ENCODE assay signal across 8 cellular contexts in the genomic region with DNA sequence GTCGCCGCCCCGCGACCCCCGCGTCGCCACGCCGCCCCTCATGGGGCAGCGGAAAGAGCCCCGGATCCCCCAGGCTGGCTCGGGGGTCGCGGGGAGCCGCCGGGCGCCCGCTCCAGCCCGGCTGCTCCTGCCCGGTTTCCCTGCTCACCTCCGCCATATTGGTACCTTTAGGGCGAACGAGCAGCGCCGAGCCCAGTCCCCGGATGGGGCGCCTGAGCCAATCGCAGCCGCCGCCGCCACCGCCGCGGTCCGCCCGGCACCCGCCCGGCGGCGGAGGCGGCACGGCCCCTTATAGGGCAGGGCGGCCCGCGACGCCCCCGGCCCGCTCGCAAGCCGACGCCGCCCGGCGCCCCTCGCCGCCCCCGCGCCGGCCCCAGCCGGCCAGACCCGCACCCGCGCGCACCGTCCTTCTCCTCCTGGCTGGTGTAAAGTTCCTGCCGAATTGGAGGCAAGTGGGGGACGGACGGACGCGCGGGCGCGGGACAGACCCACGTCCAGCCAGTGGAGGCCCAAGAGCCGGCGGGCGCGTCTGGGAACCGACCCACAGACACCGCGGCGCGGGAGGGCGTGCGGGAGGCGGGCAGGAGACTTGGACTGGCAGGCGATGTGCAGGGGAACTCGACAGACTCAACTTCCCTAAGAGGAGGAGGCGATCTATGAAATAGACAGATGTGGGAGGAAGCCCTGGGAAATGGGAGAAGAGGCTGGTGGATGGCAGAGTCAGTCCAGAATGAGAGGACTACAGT. TPM values are rescaled to one million over a fixed set of nuclear protein-coding genes. Genes with fewer than 3 reads are reported as not detected.
DNase-seq lines count a peak whose midpoint lies in the region; TF ChIP-seq lines count a peak whose summit lies in the region.

A gene with protein sequence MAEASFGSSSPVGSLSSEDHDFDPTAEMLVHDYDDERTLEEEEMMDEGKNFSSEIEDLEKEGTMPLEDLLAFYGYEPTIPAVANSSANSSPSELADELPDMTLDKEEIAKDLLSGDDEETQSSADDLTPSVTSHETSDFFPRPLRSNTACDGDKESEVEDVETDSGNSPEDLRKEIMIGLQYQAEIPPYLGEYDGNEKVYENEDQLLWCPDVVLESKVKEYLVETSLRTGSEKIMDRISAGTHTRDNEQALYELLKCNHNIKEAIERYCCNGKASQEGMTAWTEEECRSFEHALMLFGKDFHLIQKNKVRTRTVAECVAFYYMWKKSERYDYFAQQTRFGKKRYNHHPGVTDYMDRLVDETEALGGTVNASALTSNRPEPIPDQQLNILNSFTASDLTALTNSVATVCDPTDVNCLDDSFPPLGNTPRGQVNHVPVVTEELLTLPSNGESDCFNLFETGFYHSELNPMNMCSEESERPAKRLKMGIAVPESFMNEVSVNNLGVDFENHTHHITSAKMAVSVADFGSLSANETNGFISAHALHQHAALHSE (minus strand): TSS at position 178 of the 746 bp plus-strand sequence. CDS start 21 bp downstream, at position 157.

- in situ Hi-C loops in HAP-1 (cut with MboI; ENCODE audit: low sequenced_read_pairs) = no loop called here

- peaks cover 17% of the 10 kb centered on the region for H3K27me3 ChIP-seq in HAP-1 (ENCODE audit: low read depth)
- no peaks in the 10 kb centered on the region for H3K27me3 ChIP-seq in MM.1S (replicated peaks; ENCODE audit: insufficient read depth, low read length)
- no peaks in the 10 kb centered on the region for H3K27me3 ChIP-seq in right atrium auricular region
- no peaks in the 10 kb centered on the region for H3K27me3 ChIP-seq in uterus

- peak; percentile 97 for DNase-seq in GM10266 (ENCODE audit: extremely low spot score)
- peak; percentile 57 to 81 for DNase-seq in HAP-1 (ENCODE audit: low spot score in 2 of 2)
- peak; percentile 81 for DNase-seq in MM.1S
- DNase-seq in amniotic epithelial cell (ENCODE audit: low read depth) = peak; percentile 64
- DNase-seq in right atrium auricular region (ENCODE audit: low spot score) = peak; percentile 72
- DNase-seq in putamen (ENCODE audit: low spot score) = peak; percentile 77
- peak; percentile 67 to 77 for DNase-seq in uterus

- peak within 1 kb of the TSS; percentile 48; the same call in 1 of the 2 replicates for H3K27ac ChIP-seq in MM.1S (ENCODE audit: low read length)
- H3K27ac ChIP-seq in right atrium auricular region = peak within 1 kb of the TSS; percentile 85 to 86
- H3K27ac ChIP-seq in uterus = peak within 1 kb of the TSS; percentile 92 to 94

- H3K36me3 ChIP-seq in HAP-1 (replicated peaks) (peaks cover 11% of the 10 kb centered on the region), MM.1S (replicated peaks; ENCODE audit: insufficient read depth, low read length) (no peaks in the 10 kb centered on the region; the same call in 1 of the 2 replicates), right atrium auricular region (no peaks in the 10 kb centered on the region), uterus (no peaks in the 10 kb centered on the region)

- peak within 1 kb of the TSS; percentile 97 for H3K4me2 ChIP-seq in MM.1S (ENCODE audit: low read depth, low read length)

- peaks cover 48% of the 10 kb centered on the region for H3K79me2 ChIP-seq in MM.1S (ENCODE audit: low read length)

- peaks cover 6% of the 10 kb centered on the region; the same call in 1 of the 2 replicates for H3K4me1 ChIP-seq in HAP-1
- peaks cover 7% of the 10 kb centered on the region; the same call in 1 of the 2 replicates for H3K4me1 ChIP-seq in MM.1S (ENCODE audit: low read length)
- H3K4me1 ChIP-seq in right atrium auricular region = peaks cover 0 to 16% of the 10 kb centered on the region in 2 donors
- peaks cover 0 to 6% of the 10 kb centered on the region in 2 donors for H3K4me1 ChIP-seq in uterus

- no peaks in the 10 kb centered on the region for H3K9me2 ChIP-seq in MM.1S (replicated peaks; ENCODE audit: insufficient read depth, low read length)

- TF ChIP-seq CTCF in GM10266 (IDR thresholded peaks at IDR 0.05; ENCODE audit: control insufficient read depth, insufficient read depth, low read depth, missing control alignments) = no peak
- no peak for TF ChIP-seq CTCF in MM.1S (IDR thresholded peaks at IDR 0.05; ENCODE audit: low read length)
- no peak for TF ChIP-seq CTCF in right atrium auricular region (IDR thresholded peaks at IDR 0.05)
- TF ChIP-seq CTCF in uterus (IDR thresholded peaks at IDR 0.05) = no peak

- no peaks in the 10 kb centered on the region for H4K20me1 ChIP-seq in MM.1S (ENCODE audit: insufficient read depth, low read length)

- intact Hi-C loops in T-helper 1 cell treated with Interleukin-12 subunit alpha and Interleukin-12 subunit beta and Interleukin-4 antibody, amounts not matched to agents 30 ng/mL and 1 ng/mL, for 36 hours (cut with micrococcal nuclease) = loop anchor here (1.0 to 10.0 kb wide), 10 partner anchors 42 to 1645 kb away; a partner anchor contains a TSS
- intact Hi-C loops in uterus (cut with DNase I; ENCODE audit: low total_unique reads) = no loop called here

- peak within 1 kb of the TSS; percentile 66 for H3K4me3 ChIP-seq in HAP-1
- peak within 1 kb of the TSS; percentile 82 for H3K4me3 ChIP-seq in MM.1S (ENCODE audit: low read length)
- peak within 1 kb of the TSS; percentile 86 to 96 for H3K4me3 ChIP-seq in right atrium auricular region
- peak within 1 kb of the TSS; percentile 65 to 81 for H3K4me3 ChIP-seq in uterus

- peak within 1 kb of the TSS; percentile 99 for H2AFZ ChIP-seq in MM.1S (ENCODE audit: low read length)

- H3F3A ChIP-seq in MM.1S (ENCODE audit: insufficient read depth, low read length) = peaks cover 16% of the 10 kb centered on the region

- peak within 1 kb of the TSS; percentile 73 for H3K9ac ChIP-seq in MM.1S (ENCODE audit: low read length)

- H3K9me3 ChIP-seq in HAP-1 (no peaks in the 10 kb centered on the region), MM.1S (replicated peaks; ENCODE audit: insufficient read depth, low read length) (no peaks in the 10 kb centered on the region), right atrium auricular region (no peaks in the 10 kb centered on the region), uterus (no peaks in the 10 kb centered on the region)

- TF ChIP-seq POLR2A in uterus (IDR thresholded peaks at IDR 0.05) = peak in 1 of 2 donors; percentile 15

RNA-seq across cellular contexts. Expression of the gene that starts here (rescaled TPM):
- 32.0 and 36.7 TPM in 2 replicates for total RNA-seq in T-helper 1 cell treated with Interleukin-12 subunit alpha and Interleukin-12 subunit beta and Interleukin-4 antibody, amounts not matched to agents 30 ng/mL and 1 ng/mL, for 36 hours
- total RNA-seq in right atrium auricular region = 10 to 100 TPM; 11.2 to 20.4 TPM
- total RNA-seq in uterus = 10 to 100 TPM; 15.6 to 94.6 (median 29.7) TPM

Comparison
In these comparisons a context has a peak if more than half of its experiments do, and no peak if none do; other contexts are left out.
1. Peak in every context shown above with its lines: DNase-seq, H3K4me3 ChIP-seq and H3K27ac ChIP-seq.